In genomic region chr22:27630754-27631153, GRCh38 we compare ENCODE assay signal across 19 cellular contexts.
DNase-seq lines count a peak whose midpoint lies in the region; FAIRE-seq and TF ChIP-seq lines count a peak whose summit lies in the region.
"Had no signal": no experiment of that assay in that cellular context is flagged by ENCODE, and none has a peak within 500 bp of the region (broad histone marks: within the 10 kb centered on the region; RNA-seq: fewer than 3 reads in every experiment).

No MANE protein-coding gene starts in this region.

- POLR2A ChIA-PET in HEK293 (lab: Yijun Ruan, JAX) (no interaction called here), H1 (lab: Charles Lee; ENCODE audit: partially characterized antibody) (interaction anchor here (1.0 to 1.2 kb wide), 2 partner anchors 11 to 39 kb away, joined by 3 to 4 read pairs; no protein-coding TSS in a partner anchor)

- no peaks in the 10 kb centered on the region for H3K79me2 ChIP-seq in H1 (ENCODE audit: control insufficient read depth in 1 of 2, insufficient read depth in 2 of 2, low read length in 2 of 2)

- no peak for TF ChIP-seq CTCF in HEK293 (tag by site-specific recombination; IDR thresholded peaks at IDR 0.05)
- TF ChIP-seq CTCF in H1 (IDR thresholded peaks at IDR 0.05; ENCODE audit: control extremely low read depth in 1 of 3, insufficient read depth in 1 of 3, low read depth in 1 of 3, low read length in 3 of 3): no peak

- H2BK15ac ChIP-seq in H1 (ENCODE audit: low read length): no peak overlapping the region

- H3K9ac ChIP-seq in BLaER1 (no peak overlapping the region), H1 (replicated peaks in 1 of 4; ENCODE audit: extremely low read depth in 1 of 4, low read depth in 3 of 4, low read length in 3 of 4) (no peak overlapping the region)

- H4K20me1 ChIP-seq in BLaER1 (no peaks in the 10 kb centered on the region), H1 (replicated peaks in 1 of 2; ENCODE audit: control insufficient read depth in 1 of 2, insufficient read depth in 2 of 2, low read length in 2 of 2) (no peaks in the 10 kb centered on the region)

- no peak overlapping the region for H3K56ac ChIP-seq in H1 (replicated peaks; ENCODE audit: insufficient read length, low read depth, low read length)

- peaks cover 26% of the 10 kb centered on the region for H3K4me1 ChIP-seq in BLaER1
- H3K4me1 ChIP-seq in HEK293 (ENCODE audit: control insufficient read depth, insufficient read depth, low read length): no peaks in the 10 kb centered on the region
- H3K4me1 ChIP-seq in H1 (replicated peaks in 1 of 4; ENCODE audit: control insufficient read depth in 3 of 4, insufficient read depth in 4 of 4, low read length in 3 of 4): peaks cover 6 to 20% (median 10%) of the 10 kb centered on the region in 4 experiments
- H3K4me1 ChIP-seq: HAP-1 had no signal

- peak overlapping the region; percentile 19 for H4K5ac ChIP-seq in H1 (ENCODE audit: insufficient read length, low read depth, low read length)

- TF ChIP-seq EP300 in H1 (IDR thresholded peaks at IDR 0.05; ENCODE audit: borderline replicate concordance in 1 of 2, low read depth in 2 of 2, low read length in 2 of 2): peak in 1 of 2 experiments; percentile 63; a peak in 1 of 3 replicates

- H3K9me3 ChIP-seq in BLaER1 (no peaks in the 10 kb centered on the region), HEK293 (ENCODE audit: control insufficient read depth, insufficient read depth, low read depth, low read length) (no peaks in the 10 kb centered on the region), H1 (ENCODE audit: insufficient read depth in 2 of 2, low read depth in 1 of 2, low read length in 1 of 2) (no peaks in the 10 kb centered on the region; a peak in 1 of 4 replicates)
- H3K9me3 ChIP-seq: HAP-1 had no signal

- no peak overlapping the region for H3K4ac ChIP-seq in H1 (replicated peaks; ENCODE audit: insufficient read length, low read depth, low read length)

- H3K27me3 ChIP-seq in BLaER1 (no peaks in the 10 kb centered on the region), H1 (replicated peaks in 1 of 4; ENCODE audit: control insufficient read depth in 3 of 4, extremely low read depth in 1 of 4, insufficient read depth in 3 of 4, low read length in 3 of 4) (peaks cover 0 to 2% (median under 1%) of the 10 kb centered on the region in 4 experiments; a peak in 1 of 7 replicates)

- no peak for TF ChIP-seq POLR2A in H1 (IDR thresholded peaks at IDR 0.05; ENCODE audit: control extremely low read depth in 1 of 2, low read depth in 2 of 2, low read length in 2 of 2)

- H3K14ac ChIP-seq in H1 (ENCODE audit: insufficient read length): no peak overlapping the region

- H3K27ac Mint-ChIP-seq in immature natural killer cell: no peak overlapping the region
- H3K27ac Mint-ChIP-seq: CD14-positive monocyte had no signal

- H3K36me3 Mint-ChIP-seq in immature natural killer cell: no peaks in the 10 kb centered on the region
- H3K36me3 Mint-ChIP-seq: CD14-positive monocyte had no signal

- H3K18ac ChIP-seq in H1 (ENCODE audit: extremely low read depth, low read length): peak overlapping the region; percentile 65; the same call in 1 of the 2 replicates

- H3K23ac ChIP-seq in H1 (ENCODE audit: insufficient read length): no peak overlapping the region

- no peak overlapping the region for H3K4me3 ChIP-seq in BLaER1
- H3K4me3 ChIP-seq in HEK293 (ENCODE audit: low read depth, low read length): no peak overlapping the region
- H3K4me3 ChIP-seq in H1 (ENCODE audit: extremely low read depth in 1 of 4, insufficient read depth in 2 of 4, low read depth in 3 of 4, low read length in 4 of 4): peak overlapping the region in 1 of 4 experiments; percentile 27; a peak in 2 of 8 replicates
- H3K4me3 ChIP-seq: HAP-1 had no signal

- H3K36me3 ChIP-seq in BLaER1 (no peaks in the 10 kb centered on the region), HEK293 (ENCODE audit: control insufficient read depth in 2 of 2, insufficient read depth in 1 of 2, low read length in 2 of 2) (no peaks in the 10 kb centered on the region), H1 (ENCODE audit: control insufficient read depth in 2 of 4, insufficient read depth in 4 of 4, low read length in 3 of 4) (no peaks in the 10 kb centered on the region)
- H3K36me3 ChIP-seq: HAP-1 had no signal

- no peak overlapping the region for H2BK120ac ChIP-seq in H1 (replicated peaks; ENCODE audit: low read depth, low read length)

- H3K27ac ChIP-seq in BLaER1 (peak overlapping the region; percentile 38; the same call in 1 of the 2 replicates), HEK293 (ENCODE audit: extremely low read depth, low read depth, low read length) (no peak overlapping the region), H1 (ENCODE audit: low read depth, low read length) (no peak overlapping the region)
- H3K27ac ChIP-seq: RWPE1 had no signal

- no peak overlapping the region for H2AFZ ChIP-seq in H1 (ENCODE audit: low read length)

- no peak overlapping the region for H2BK12ac ChIP-seq in H1 (ENCODE audit: low read depth, low read length)

- CTCF ChIA-PET in HEK293 (lab: Yijun Ruan, JAX): no interaction called here
- CTCF ChIA-PET in H1 (lab: Charles Lee; ENCODE audit: partially characterized antibody): no interaction called here

- H3K23me2 ChIP-seq in H1 (ENCODE audit: low read depth, low read length): peaks cover 7% of the 10 kb centered on the region; the same call in 1 of the 2 replicates

- H2BK5ac ChIP-seq in H1 (ENCODE audit: low read depth, low read length): peak overlapping the region; percentile 16; the same call in 1 of the 2 replicates

- peak in 1 of 2 experiments; percentile 30; a peak in 1 of 4 replicates for TF ChIP-seq RAD21 in H1 (IDR thresholded peaks at IDR 0.05 in 1 of 2, conservative IDR thresholded peaks at IDR 0.05 in 1 of 2; ENCODE audit: low read depth in 2 of 2, low read length in 2 of 2)

- peak overlapping the region; percentile 2; the same call in 1 of the 2 replicates for H2BK20ac ChIP-seq in H1 (ENCODE audit: low read length)

- H2AK5ac ChIP-seq in H1 (ENCODE audit: low read depth, low read length): no peak overlapping the region

- H4K8ac ChIP-seq in H1 (ENCODE audit: extremely low read depth, insufficient read depth, low read length): no peak overlapping the region

- H3K4me2 ChIP-seq in BLaER1 (peak overlapping the region; percentile 34; the same call in 1 of the 2 replicates), H1 (ENCODE audit: insufficient read depth in 1 of 2, low read depth in 2 of 2, low read length in 2 of 2) (peak overlapping the region; percentile 49 to 65)

- H3K9me3 Mint-ChIP-seq in immature natural killer cell: no peaks in the 10 kb centered on the region

- no peak for FAIRE-seq in H1 (lab: Jason Lieb, UNC)
- FAIRE-seq: A204.1 had no signal

- no peaks in the 10 kb centered on the region for H3K4me1 Mint-ChIP-seq in immature natural killer cell

- H3K27me3 Mint-ChIP-seq in immature natural killer cell (ENCODE audit: low read depth in 3 of 3): peaks cover 2 to 8% (median 7%) of the 10 kb centered on the region in 3 donors

- peak overlapping the region; percentile 22 for H4K91ac ChIP-seq in H1 (replicated peaks; ENCODE audit: insufficient read length, low read length)

- WGBS in H1 (ENCODE audit: extremely low coverage in 1 of 2, insufficient coverage in 1 of 2, insufficient read length in 1 of 2, insufficient replicate concordance in 2 of 2, low coverage in 1 of 2, low lambda C conversion rate in 2 of 2, missing lambda C conversion rate in 1 of 2), 2 experiments: 0% methylated on average over 1 of the region's 5 CpGs; no CpG with 5 or more reads in 1 of the 2 experiments

- H3K79me1 ChIP-seq in H1 (ENCODE audit: low read depth, low read length): no peaks in the 10 kb centered on the region

- peak; percentile 23 to 76 for DNase-seq in H1 (ENCODE audit: low read depth in 1 of 2, low spot score in 2 of 2)
- peak; percentile 21 for DNase-seq in left kidney (ENCODE audit: low read depth, low spot score)
- DNase-seq in hypothalamus (lab: John Stamatoyannopoulos, UW): no peak
- DNase-seq in immature natural killer cell: no peak
- no peak for DNase-seq in SHP77 (lab: John Stamatoyannopoulos, UW)
- no peak for DNase-seq in globus pallidus (ENCODE audit: low spot score)
- DNase-seq: GF-D8, Kasumi-1, NCI-H1694, NCI-H2081 treated with DMSO at 0.1 percent for 48 hours, NCI-H2171 treated with DMSO at 0.1 percent for 48 hours, NCI-H526 treated with DMSO at 0.1 percent for 48 hours, SIG-M5 had no signal

- H3K4me3 Mint-ChIP-seq in immature natural killer cell: no peak overlapping the region
- H3K4me3 Mint-ChIP-seq: CD14-positive monocyte had no signal

TF ChIP-seq in HEK293, 187 proteins besides CTCF, POLR2A, EP300 and RAD21 (continues in another document):
- TF ChIP-seq KLF1 (tag by site-specific recombination; IDR thresholded peaks at IDR 0.05) (no peak), ZNF548 (tag by site-specific recombination; IDR thresholded peaks at IDR 0.05) (no peak), GLIS1 (tag by site-specific recombination; IDR thresholded peaks at IDR 0.05) (peak; percentile 10; the same call in 1 of the 2 replicates)
- TF ChIP-seq, protein P1, sequence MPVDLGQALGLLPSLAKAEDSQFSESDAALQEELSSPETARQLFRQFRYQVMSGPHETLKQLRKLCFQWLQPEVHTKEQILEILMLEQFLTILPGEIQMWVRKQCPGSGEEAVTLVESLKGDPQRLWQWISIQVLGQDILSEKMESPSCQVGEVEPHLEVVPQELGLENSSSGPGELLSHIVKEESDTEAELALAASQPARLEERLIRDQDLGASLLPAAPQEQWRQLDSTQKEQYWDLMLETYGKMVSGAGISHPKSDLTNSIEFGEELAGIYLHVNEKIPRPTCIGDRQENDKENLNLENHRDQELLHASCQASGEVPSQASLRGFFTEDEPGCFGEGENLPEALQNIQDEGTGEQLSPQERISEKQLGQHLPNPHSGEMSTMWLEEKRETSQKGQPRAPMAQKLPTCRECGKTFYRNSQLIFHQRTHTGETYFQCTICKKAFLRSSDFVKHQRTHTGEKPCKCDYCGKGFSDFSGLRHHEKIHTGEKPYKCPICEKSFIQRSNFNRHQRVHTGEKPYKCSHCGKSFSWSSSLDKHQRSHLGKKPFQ (tag by site-specific recombination; IDR thresholded peaks at IDR 0.05): no peak

TF ChIP-seq in H1, 55 proteins besides CTCF, POLR2A, EP300 and RAD21 (continues in another document):
- TF ChIP-seq TCF12 (IDR thresholded peaks at IDR 0.05; ENCODE audit: low read depth, low read length): peak; percentile 86; the same call in 1 of the 2 replicates
- TF ChIP-seq SP1 (IDR thresholded peaks at IDR 0.05; ENCODE audit: low read depth, low read length): peak; percentile 34; the same call in 1 of the 2 replicates
- TF ChIP-seq HDAC2 (IDR thresholded peaks at IDR 0.05; ENCODE audit: borderline replicate concordance in 1 of 2, low read depth in 2 of 2, low read length in 2 of 2): peak; percentile 35 to 86; a peak in 2 of 4 replicates
- TF ChIP-seq SIRT6 (IDR thresholded peaks at IDR 0.05; ENCODE audit: low read length): no peak
- TF ChIP-seq TAF7 (optimal IDR thresholded peaks at IDR 0.05; ENCODE audit: borderline replicate concordance, low read depth, low read length): no peak
- no peak for TF ChIP-seq SIN3A (conservative IDR thresholded peaks at IDR 0.05 in 1 of 2, IDR thresholded peaks at IDR 0.05 in 1 of 2; ENCODE audit: low read depth in 1 of 2, low read length in 2 of 2)
- TF ChIP-seq ASH2L (IDR thresholded peaks at IDR 0.05; ENCODE audit: low read length): peak; percentile 33
- TF ChIP-seq NANOG (IDR thresholded peaks at IDR 0.05; ENCODE audit: insufficient read depth, low read depth, low read length, poor library complexity, severe bottlenecking): peak; percentile 59

Comparison
In these comparisons a context has a peak if more than half of its experiments do, and no peak if none do; other contexts are left out.
1. DNase-seq: peak in H1 (2 of 2) and left kidney (single experiment); none in hypothalamus (0 of 51), immature natural killer cell (0 of 3), SHP77 (0 of 2) and globus pallidus (single experiment).